Comparison of ENCODE assay signal across 13 cellular contexts in genomic region chr16:86634290-86634689, GRCh38. TPM values are rescaled to one million over a fixed set of nuclear protein-coding genes. Genes with fewer than 3 reads are reported as not detected.
A peak's percentile ranks its signal among the peaks of the same experiment; 100 is the strongest.
DNase-seq lines count a peak whose midpoint lies in the region; ATAC-seq and TF ChIP-seq lines count a peak whose summit lies in the region.
"Had no signal": no experiment of that assay in that cellular context is flagged by ENCODE, and none has a peak within 500 bp of the region (broad histone marks: within the 10 kb centered on the region; RNA-seq: fewer than 3 reads in every experiment).

No MANE protein-coding gene starts in this region.

- no peak for TF ChIP-seq EP300 in SK-N-SH (IDR thresholded peaks at IDR 0.05; ENCODE audit: borderline replicate concordance in 1 of 2, low read depth in 1 of 2, low read length in 1 of 2)
- no peak for TF ChIP-seq EP300 in esophagus muscularis mucosa (IDR thresholded peaks at IDR 0.05)

- peak overlapping the region; percentile 10 for H2BK120ac ChIP-seq in trophoblast cell (ENCODE audit: insufficient read depth, low read length, poor library complexity)

- no peak overlapping the region for H2BK5ac ChIP-seq in trophoblast cell (ENCODE audit: low read depth, low read length, poor library complexity)

- H3K79me1 ChIP-seq in trophoblast cell (ENCODE audit: low read length): peaks cover 14% of the 10 kb centered on the region

- H3K4me1 ChIP-seq in HCT116 (ENCODE audit: control insufficient read depth in 1 of 2, insufficient read depth in 2 of 2, low read length in 2 of 2): peaks cover 0 to 17% of the 10 kb centered on the region in 2 experiments; a peak in 1 of 4 replicates
- H3K4me1 ChIP-seq in SK-N-SH (ENCODE audit: control insufficient read depth in 1 of 2, insufficient read depth in 2 of 2, low read depth in 1 of 2, low read length in 1 of 2): peaks cover 0 to 16% of the 10 kb centered on the region in 2 experiments; a peak in 1 of 4 replicates
- peaks cover 8 to 14% of the 10 kb centered on the region in 2 experiments for H3K4me1 ChIP-seq in trophoblast cell (ENCODE audit: control insufficient read depth in 1 of 2, insufficient read depth in 2 of 2, low read length in 2 of 2)
- no peaks in the 10 kb centered on the region for H3K4me1 ChIP-seq in esophagus muscularis mucosa
- H3K4me1 ChIP-seq: stomach had no signal

- CTCF ChIA-PET in HCT116 (lab: Charles Lee): no interaction called here
- CTCF ChIA-PET in SK-N-SH (lab: Yijun Ruan, JAX): interaction anchor here (0.6 to 1.6 kb wide), 2 partner anchors 19 to 407 kb away, joined by 3 to 4 read pairs; no protein-coding TSS in a partner anchor

- peak overlapping the region; percentile 10 for H4K91ac ChIP-seq in trophoblast cell (ENCODE audit: low read depth, low read length)

- no peak for TF ChIP-seq RAD21 in HCT116 (IDR thresholded peaks at IDR 0.05; ENCODE audit: low read depth)
- TF ChIP-seq RAD21 in SK-N-SH (IDR thresholded peaks at IDR 0.05; ENCODE audit: low read length): no peak

- H3K9ac ChIP-seq in HCT116 (ENCODE audit: low read length) (no peak overlapping the region), SK-N-SH (no peak overlapping the region), trophoblast cell (ENCODE audit: low read length) (no peak overlapping the region)

- intact Hi-C loops in HCT116 (cut with micrococcal nuclease) (no loop called here), esophagus muscularis mucosa (cut with DNase I) (no loop called here)

- peak; percentile 92 for ATAC-seq in HCT116
- ATAC-seq in esophagus mucosa: peak; percentile 23
- no peak for ATAC-seq in HG02885 (IDR thresholded peaks at IDR 0.05; ENCODE audit: poor library complexity, unreplicated experiment)
- no peak for ATAC-seq in HG03521 (IDR thresholded peaks at IDR 0.05; ENCODE audit: unreplicated experiment)

- H4K8ac ChIP-seq in trophoblast cell (ENCODE audit: low read depth, low read length): no peak overlapping the region

- H3K79me2 ChIP-seq in HCT116 (ENCODE audit: insufficient read depth, low read length) (no peaks in the 10 kb centered on the region), SK-N-SH (ENCODE audit: insufficient read depth) (no peaks in the 10 kb centered on the region), trophoblast cell (ENCODE audit: control insufficient read depth, insufficient read depth, low read length, poor library complexity) (no peaks in the 10 kb centered on the region)

- WGBS in SK-N-SH (ENCODE audit: low lambda C conversion rate): 75% methylated on average over 1 of the region's 1 CpG
- WGBS in trophoblast cell (ENCODE audit: extremely low coverage, insufficient coverage, insufficient read length): no CpG with 5 or more reads among the region's 1 CpG
- WGBS in esophagus muscularis mucosa: 100% methylated on average over 1 of the region's 1 CpG

- H2BK12ac ChIP-seq in trophoblast cell (ENCODE audit: low read length): peak overlapping the region; percentile 5

- H3K14ac ChIP-seq in trophoblast cell (ENCODE audit: low read length): no peak overlapping the region

- H3K4me2 ChIP-seq in HCT116 (ENCODE audit: low read length) (no peak overlapping the region), SK-N-SH (no peak overlapping the region), trophoblast cell (ENCODE audit: low read length) (no peak overlapping the region)

- H3K9me2 ChIP-seq in HCT116 (ENCODE audit: insufficient read depth) (no peaks in the 10 kb centered on the region), SK-N-SH (no peaks in the 10 kb centered on the region)

- H3K27ac ChIP-seq in HCT116 (ENCODE audit: low read depth, low read length) (no peak overlapping the region), SK-N-SH (ENCODE audit: low read depth in 2 of 2, low read length in 1 of 2) (peak overlapping the region in 1 of 2 experiments; percentile 27; a peak in 1 of 4 replicates), trophoblast cell (ENCODE audit: low read depth, low read length) (peak overlapping the region; percentile 77), esophagus muscularis mucosa (replicated peaks in 1 of 4) (no peak overlapping the region)
- H3K27ac ChIP-seq: stomach had no signal

- no peak overlapping the region for H3K23ac ChIP-seq in trophoblast cell (ENCODE audit: low read length)

- H3K4me3 ChIP-seq in HCT116 (replicated peaks in 1 of 2; ENCODE audit: low read depth in 1 of 2, low read length in 2 of 2): no peak overlapping the region
- H3K4me3 ChIP-seq in SK-N-SH (ENCODE audit: low read depth in 2 of 2, low read length in 1 of 2): no peak overlapping the region
- no peak overlapping the region for H3K4me3 ChIP-seq in trophoblast cell (ENCODE audit: low read depth, low read length)
- H3K4me3 ChIP-seq in esophagus muscularis mucosa: no peak overlapping the region
- H3K4me3 ChIP-seq: stomach had no signal

- peaks cover 3% of the 10 kb centered on the region for H3F3A ChIP-seq in SK-N-SH (replicated peaks; ENCODE audit: insufficient read depth)

- H3K27me3 ChIP-seq in HCT116 (ENCODE audit: insufficient read depth, low read length) (no peaks in the 10 kb centered on the region), SK-N-SH (ENCODE audit: insufficient read depth) (no peaks in the 10 kb centered on the region), trophoblast cell (ENCODE audit: insufficient read depth, low read length) (no peaks in the 10 kb centered on the region), esophagus muscularis mucosa (peaks cover 0 to 60% (median 0%) of the 10 kb centered on the region in 4 donors)

- H3K36me3 ChIP-seq in HCT116 (ENCODE audit: control insufficient read depth in 1 of 2, insufficient read depth in 2 of 2, low read length in 2 of 2): no peaks in the 10 kb centered on the region
- H3K36me3 ChIP-seq in SK-N-SH (replicated peaks in 1 of 2; ENCODE audit: control insufficient read depth in 1 of 2, insufficient read depth in 2 of 2, low read length in 1 of 2): no peaks in the 10 kb centered on the region
- H3K36me3 ChIP-seq in trophoblast cell (ENCODE audit: control insufficient read depth in 1 of 2, insufficient read depth in 2 of 2, low read length in 2 of 2): no peaks in the 10 kb centered on the region
- H3K36me3 ChIP-seq in esophagus muscularis mucosa: no peaks in the 10 kb centered on the region
- H3K36me3 ChIP-seq: stomach had no signal

- H4K20me1 ChIP-seq in HCT116 (ENCODE audit: insufficient read depth) (no peaks in the 10 kb centered on the region), SK-N-SH (ENCODE audit: insufficient read depth) (no peaks in the 10 kb centered on the region)

- H3K18ac ChIP-seq in trophoblast cell (ENCODE audit: low read length): no peak overlapping the region

- no TSS peak for BruUV-seq in HCT116 (replicated peaks; lab: Mats Ljungman, UMichigan)

- TF ChIP-seq CTCF in HCT116 (IDR thresholded peaks at IDR 0.05 in 2 of 3, conservative IDR thresholded peaks at IDR 0.05 in 1 of 3; ENCODE audit: borderline replicate concordance in 1 of 3, insufficient read depth in 1 of 3, low read depth in 2 of 3, low read length in 2 of 3): no peak
- TF ChIP-seq CTCF in SK-N-SH (IDR thresholded peaks at IDR 0.05): no peak
- no peak for TF ChIP-seq CTCF in esophagus muscularis mucosa (IDR thresholded peaks at IDR 0.05)

- H2AFZ ChIP-seq in HCT116 (ENCODE audit: low read depth, low read length, poor library complexity, severe bottlenecking) (peak overlapping the region; percentile 28), SK-N-SH (ENCODE audit: low read depth) (no peak overlapping the region), trophoblast cell (ENCODE audit: insufficient read depth, low read length, poor library complexity) (no peak overlapping the region)

- H4K12ac ChIP-seq in trophoblast cell (ENCODE audit: low read depth, low read length): no peak overlapping the region

- TF ChIP-seq POLR2A in HCT116 (IDR thresholded peaks at IDR 0.05; ENCODE audit: borderline replicate concordance, extremely low read depth, insufficient read depth, insufficient read length) (no peak), esophagus muscularis mucosa (IDR thresholded peaks at IDR 0.05; ENCODE audit: low read depth) (no peak)

- H3K4ac ChIP-seq in trophoblast cell (ENCODE audit: low read depth, low read length): no peak overlapping the region

- H3K9me3 ChIP-seq in HCT116 (ENCODE audit: control insufficient read depth in 1 of 2, insufficient read depth in 1 of 2, low read depth in 1 of 2, low read length in 2 of 2) (no peaks in the 10 kb centered on the region), SK-N-SH (no peaks in the 10 kb centered on the region), trophoblast cell (ENCODE audit: insufficient read depth, low read depth, low read length) (peaks cover 3% of the 10 kb centered on the region), esophagus muscularis mucosa (no peaks in the 10 kb centered on the region)
- H3K9me3 ChIP-seq: stomach had no signal

- RAD21 ChIA-PET in HCT116 (lab: Charles Lee; ENCODE audit: low non-redundant PET in 1 of 2, low total read pairs in 2 of 2, uncharacterized antibody in 2 of 2, unreplicated experiment in 2 of 2): no interaction called here

- H2AK5ac ChIP-seq in trophoblast cell (ENCODE audit: low read length): no peak overlapping the region

- DNase-seq in HCT116 (ENCODE audit: low read depth, low spot score) (peak; percentile 48), SK-N-SH (no peak), trophoblast cell (no peak), esophagus muscularis mucosa (ENCODE audit: extremely low spot score) (no peak)
- DNase-seq: activated CD4-positive, alpha-beta T cell treated with anti-CD3 and anti-CD28 coated beads for 4 hours; endodermal cell; NCI-H774; posterior cingulate gyrus; stimulated activated CD4-positive, alpha-beta T cell treated with anti-CD3 and anti-CD28 coated beads, Interleukin-12 subunit alpha, Interleukin-12 subunit beta, amount 100 ng/mL, for 4 hours; stomach had no signal

- POLR2A ChIA-PET in HCT116 (lab: Charles Lee) (no interaction called here), SK-N-SH (lab: Yijun Ruan, JAX) (no interaction called here)

TF ChIP-seq in HCT116, 20 proteins besides CTCF, POLR2A, EP300 and RAD21 (continues in another document):
- TF ChIP-seq YY1 (IDR thresholded peaks at IDR 0.05; ENCODE audit: extremely low read depth, insufficient replicate concordance, low read depth, low read length): peak; percentile 31
- TF ChIP-seq MAX (IDR thresholded peaks at IDR 0.05): no peak

TF ChIP-seq in SK-N-SH, 30 proteins besides CTCF, POLR2A, EP300 and RAD21:
- TF ChIP-seq NRF1 (IDR thresholded peaks at IDR 0.05; ENCODE audit: low read depth, low read length) (no peak), USF1 (IDR thresholded peaks at IDR 0.05; ENCODE audit: borderline replicate concordance, low read depth) (peak; percentile 94)

RNA-seq across cellular contexts. Expression of gene FOXL1, which starts 55.9 kb away (rescaled TPM):
- total RNA-seq in HCT116 (2021; ENCODE audit: unreplicated experiment) (7.5 TPM), esophagus mucosa (0.08 TPM), esophagus muscularis mucosa (under 1 TPM; 0.52 to 0.83 (median 0.69) TPM)
- 2.0 and 3.0 TPM in 2 replicates for polyA plus RNA-seq in HCT116 (2012)
- polyA plus RNA-seq in SK-N-SH (2012; rRNA removed): 2.5 and 2.8 TPM in 2 replicates
- 1.7 and 2.3 TPM in 2 replicates for polyA plus RNA-seq in SK-N-SH (2012; cell fraction: cytosol; rRNA removed)
- polyA plus RNA-seq in SK-N-SH (2012; cell fraction: nucleus; rRNA removed): 5.7 and 15.3 TPM in 2 replicates
- polyA plus RNA-seq in trophoblast cell (2013): 0.62 and 0.64 TPM in 2 replicates

Comparison
In these comparisons a context has a peak if more than half of its experiments do, and no peak if none do; other contexts are left out.
1. ATAC-seq: peak in HCT116 (single experiment) and esophagus mucosa (single experiment); none in HG02885 (single experiment) and HG03521 (single experiment).
2. Of the 11 proteins assayed by ChIP-seq in both SK-N-SH and HCT116: peak only in SK-N-SH: none; only in HCT116: YY1; in both: none; in neither: 10.